In the genomic region with DNA sequence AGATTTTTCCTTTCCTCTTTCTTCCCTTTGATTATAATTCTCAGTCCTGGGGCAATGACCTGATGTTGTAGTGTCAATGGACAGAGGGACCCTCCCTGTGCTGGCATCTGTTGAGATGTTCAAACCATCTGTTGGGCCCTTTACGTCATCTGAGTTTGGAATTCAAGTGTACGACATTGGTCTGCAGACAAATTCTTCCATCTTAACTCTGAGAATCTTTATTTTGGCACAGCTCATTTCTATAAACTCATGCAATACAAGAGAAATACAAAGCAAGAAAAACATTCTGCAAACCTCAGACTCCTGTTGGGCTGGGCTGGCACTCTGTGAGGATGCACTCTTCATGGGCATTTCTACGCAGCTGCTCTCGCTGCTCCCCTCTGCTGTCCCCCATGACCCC, we compare ENCODE assay signal across 1 cellular context.
TF ChIP-seq lines count a peak whose summit lies in the region.

No MANE protein-coding gene starts in this region.

TF ChIP-seq in IMR-90, 13 proteins besides CTCF, POLR2A, EP300 and RAD21:
- no peak for TF ChIP-seq RCOR1 (IDR thresholded peaks at IDR 0.05; ENCODE audit: insufficient replicate concordance, low read length)
- no peak for TF ChIP-seq MXI1 (IDR thresholded peaks at IDR 0.05; ENCODE audit: borderline replicate concordance, low read depth, low read length)
- TF ChIP-seq RFX5 (IDR thresholded peaks at IDR 0.05; ENCODE audit: low read depth, low read length) = no peak
- no peak for TF ChIP-seq MAZ (IDR thresholded peaks at IDR 0.05; ENCODE audit: borderline replicate concordance, low read depth, low read length)
- no peak for TF ChIP-seq MAFK (IDR thresholded peaks at IDR 0.05; ENCODE audit: low read depth, low read length)
- no peak for TF ChIP-seq CHD1 (IDR thresholded peaks at IDR 0.05; ENCODE audit: low read depth, low read length)
- TF ChIP-seq CEBPB (IDR thresholded peaks at IDR 0.05; ENCODE audit: low read depth, low read length) = no peak
- TF ChIP-seq, protein P1, sequence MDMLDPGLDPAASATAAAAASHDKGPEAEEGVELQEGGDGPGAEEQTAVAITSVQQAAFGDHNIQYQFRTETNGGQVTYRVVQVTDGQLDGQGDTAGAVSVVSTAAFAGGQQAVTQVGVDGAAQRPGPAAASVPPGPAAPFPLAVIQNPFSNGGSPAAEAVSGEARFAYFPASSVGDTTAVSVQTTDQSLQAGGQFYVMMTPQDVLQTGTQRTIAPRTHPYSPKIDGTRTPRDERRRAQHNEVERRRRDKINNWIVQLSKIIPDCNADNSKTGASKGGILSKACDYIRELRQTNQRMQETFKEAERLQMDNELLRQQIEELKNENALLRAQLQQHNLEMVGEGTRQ (IDR thresholded peaks at IDR 0.05; ENCODE audit: low read depth, low read length) = no peak
- TF ChIP-seq BHLHE40 (IDR thresholded peaks at IDR 0.05; ENCODE audit: low read depth, low read length) = no peak
- TF ChIP-seq SMC3 (IDR thresholded peaks at IDR 0.05; ENCODE audit: low read depth, low read length) = no peak
- no peak for TF ChIP-seq FOS (IDR thresholded peaks at IDR 0.05; ENCODE audit: low read depth, low read length)
- no peak for TF ChIP-seq NFE2L2 (IDR thresholded peaks at IDR 0.05; ENCODE audit: low read depth, low read length)
